In genomic region chr1:161113915-161114314, GRCh38 we compare ENCODE assay signal across 19 cellular contexts. TPM values are rescaled to one million over a fixed set of nuclear protein-coding genes. Genes with fewer than 3 reads are reported as not detected.
DNase-seq lines count a peak whose midpoint lies in the region; ATAC-seq and TF ChIP-seq lines count a peak whose summit lies in the region.
"Had no signal": no experiment of that assay in that cellular context is flagged by ENCODE, and none has a peak within 500 bp of the region (broad histone marks: within the 10 kb centered on the region; RNA-seq: fewer than 3 reads in every experiment).

No MANE protein-coding gene starts in this region.

- H4K20me1 ChIP-seq in Karpas-422 (ENCODE audit: insufficient read depth, low read depth, low read length) = peaks cover 20% of the 10 kb centered on the region

- H3K9me3 Mint-ChIP-seq in activated naive CD4-positive, alpha-beta T cell treated with anti-CD3 and anti-CD28 coated beads, Interleukin-2, amount 50 U/mL, for 24 hours = no peaks in the 10 kb centered on the region
- no peaks in the 10 kb centered on the region for H3K9me3 Mint-ChIP-seq in activated naive CD8-positive, alpha-beta T cell treated with anti-CD3 and anti-CD28 coated beads for 36 hours

- WGBS in psoas muscle, 3 donors = 85 to 90% (median 85%) methylated on average over 1 of the region's 1 CpG

- TF ChIP-seq CTCF in psoas muscle (IDR thresholded peaks at IDR 0.05) = no peak

- peak overlapping the region; percentile 6 for H3K4me2 ChIP-seq in Karpas-422 (ENCODE audit: low read depth, low read length, poor library complexity, severe bottlenecking)

- peak overlapping the region; percentile 7 for H3K27ac Mint-ChIP-seq in activated naive CD4-positive, alpha-beta T cell treated with anti-CD3 and anti-CD28 coated beads, Interleukin-2, amount 50 U/mL, for 24 hours
- H3K27ac Mint-ChIP-seq in activated naive CD8-positive, alpha-beta T cell treated with anti-CD3 and anti-CD28 coated beads for 36 hours = peak overlapping the region; percentile 54

- H3K4me3 ChIP-seq in Karpas-422 (ENCODE audit: low read length) (no peak overlapping the region), psoas muscle (no peak overlapping the region)
- H3K4me3 ChIP-seq: ascending aorta, gastrocnemius medialis, left lung, ovary, sigmoid colon, SK-N-MC had no signal

- H3K4me3 Mint-ChIP-seq in activated naive CD4-positive, alpha-beta T cell treated with anti-CD3 and anti-CD28 coated beads, Interleukin-2, amount 50 U/mL, for 24 hours = peak overlapping the region; percentile 31
- no peak overlapping the region for H3K4me3 Mint-ChIP-seq in activated naive CD8-positive, alpha-beta T cell treated with anti-CD3 and anti-CD28 coated beads for 36 hours

- no peak overlapping the region for H2AFZ ChIP-seq in Karpas-422 (ENCODE audit: low read length)

- H3K9me2 ChIP-seq in Karpas-422 (replicated peaks; ENCODE audit: insufficient read depth, low read length) = no peaks in the 10 kb centered on the region

- no peak overlapping the region for H3K27ac ChIP-seq in Karpas-422 (ENCODE audit: low read length)
- peak overlapping the region; percentile 7 for H3K27ac ChIP-seq in psoas muscle
- H3K27ac ChIP-seq: ascending aorta, left lung, ovary, sigmoid colon, SK-N-MC had no signal

- H3K9me3 ChIP-seq in Karpas-422 (ENCODE audit: low read length) (no peaks in the 10 kb centered on the region), psoas muscle (no peaks in the 10 kb centered on the region)
- H3K9me3 ChIP-seq: ascending aorta, gastrocnemius medialis, left lung, ovary, sigmoid colon had no signal

- H3K9ac ChIP-seq in Karpas-422 (ENCODE audit: low read length) = no peak overlapping the region

- DNase-seq in activated naive CD4-positive, alpha-beta T cell treated with anti-CD3 and anti-CD28 coated beads, Interleukin-2, amount 50 U/mL, for 16 hours = no peak
- DNase-seq in Karpas-422 (no peak), psoas muscle (no peak), SHP77 (lab: John Stamatoyannopoulos, UW) (no peak)
- DNase-seq in activated naive CD8-positive, alpha-beta T cell treated with anti-CD3 and anti-CD28 coated beads for 36 hours = no peak
- DNase-seq: activated CD4-positive, alpha-beta T cell treated with anti-CD3 and anti-CD28 coated beads for 4 hours; COR-L47; gastrocnemius medialis; left lung; NCI-H187 treated with DMSO at 0.1 percent for 48 hours; NCI-H524; ovary; sigmoid colon; substantia nigra had no signal

- intact Hi-C loops in psoas muscle (cut with DNase I) = no loop called here

- ATAC-seq in psoas muscle (no peak), GM21717 (IDR thresholded peaks at IDR 0.05; ENCODE audit: unreplicated experiment) (no peak), HG02642 (IDR thresholded peaks at IDR 0.05; ENCODE audit: poor library complexity, unreplicated experiment) (no peak)
- ATAC-seq: gastrocnemius medialis, left lung had no signal

- H3K4me1 Mint-ChIP-seq in activated naive CD4-positive, alpha-beta T cell treated with anti-CD3 and anti-CD28 coated beads, Interleukin-2, amount 50 U/mL, for 24 hours = peaks cover 67% of the 10 kb centered on the region
- peaks cover 54% of the 10 kb centered on the region for H3K4me1 Mint-ChIP-seq in activated naive CD8-positive, alpha-beta T cell treated with anti-CD3 and anti-CD28 coated beads for 36 hours

- H3K27me3 ChIP-seq in Karpas-422 (ENCODE audit: low read length) (no peaks in the 10 kb centered on the region), psoas muscle (ENCODE audit: insufficient read depth in 3 of 3, low read length in 2 of 3) (no peaks in the 10 kb centered on the region)
- H3K27me3 ChIP-seq: ascending aorta, gastrocnemius medialis, left lung, ovary, sigmoid colon had no signal

- peaks cover 16% of the 10 kb centered on the region for H3K36me3 Mint-ChIP-seq in activated naive CD4-positive, alpha-beta T cell treated with anti-CD3 and anti-CD28 coated beads, Interleukin-2, amount 50 U/mL, for 24 hours
- H3K36me3 Mint-ChIP-seq in activated naive CD8-positive, alpha-beta T cell treated with anti-CD3 and anti-CD28 coated beads for 36 hours = peaks cover 45% of the 10 kb centered on the region

- H3K36me3 ChIP-seq in Karpas-422 (ENCODE audit: insufficient read depth, low read length) (peaks cover 26% of the 10 kb centered on the region), psoas muscle (ENCODE audit: insufficient read depth in 1 of 2, low read depth in 1 of 2) (peaks cover 3 to 12% of the 10 kb centered on the region in 2 donors)
- H3K36me3 ChIP-seq: ascending aorta, gastrocnemius medialis, ovary had no signal

- H3K27me3 Mint-ChIP-seq in activated naive CD4-positive, alpha-beta T cell treated with anti-CD3 and anti-CD28 coated beads, Interleukin-2, amount 50 U/mL, for 24 hours = no peaks in the 10 kb centered on the region
- H3K27me3 Mint-ChIP-seq in activated naive CD8-positive, alpha-beta T cell treated with anti-CD3 and anti-CD28 coated beads for 36 hours = no peaks in the 10 kb centered on the region

- peaks cover 56% of the 10 kb centered on the region for H3K4me1 ChIP-seq in Karpas-422 (ENCODE audit: low read length)
- peaks cover 52% of the 10 kb centered on the region for H3K4me1 ChIP-seq in psoas muscle

- H3K79me2 ChIP-seq in Karpas-422 (ENCODE audit: low read length) = peaks cover 100% of the 10 kb centered on the region

RNA-seq across cellular contexts. Expression of gene PFDN2, which starts 3.9 kb away (rescaled TPM):
- total RNA-seq in Karpas-422 (2014; rRNA removed; shearing (Covaris generic); ENCODE audit: low replicate concordance) = 34.1 and 71.0 TPM in 2 replicates
- 100 to 1,000 TPM; 141 to 148 TPM for total RNA-seq in activated naive CD8-positive, alpha-beta T cell treated with anti-CD3 and anti-CD28 coated beads for 36 hours
- 100 to 1,000 TPM in 3 of 4 donors, 10 to 100 TPM in 1; 60.2 to 144 (median 124) TPM for total RNA-seq in psoas muscle
- 100 to 1,000 TPM; 191 to 759 (median 235) TPM for polyA plus RNA-seq in psoas muscle

RNA-seq across cellular contexts. Expression of gene NIT1, which starts 4.0 kb away (rescaled TPM):
- total RNA-seq in Karpas-422 (2014; rRNA removed; shearing (Covaris generic); ENCODE audit: low replicate concordance) = 41.5 and 44.0 TPM in 2 replicates
- 10 to 100 TPM; 34.3 to 39.3 TPM for total RNA-seq in activated naive CD8-positive, alpha-beta T cell treated with anti-CD3 and anti-CD28 coated beads for 36 hours
- 10 to 100 TPM; 20.1 to 43.8 (median 28.5) TPM for total RNA-seq in psoas muscle
- 10 to 100 TPM; 24.0 to 39.9 (median 30.7) TPM for polyA plus RNA-seq in psoas muscle

RNA-seq across cellular contexts. Expression of gene KLHDC9, which starts 15.8 kb away (rescaled TPM):
- 6.1 and 11.0 TPM in 2 replicates for total RNA-seq in Karpas-422 (2014; rRNA removed; shearing (Covaris generic); ENCODE audit: low replicate concordance)
- under 1 TPM; 0.33 to 0.46 TPM for total RNA-seq in activated naive CD8-positive, alpha-beta T cell treated with anti-CD3 and anti-CD28 coated beads for 36 hours
- 1 to 10 TPM; 1.4 to 5.9 (median 3.5) TPM for total RNA-seq in psoas muscle
- 1 to 10 TPM in 2 of 3 donors, under 1 TPM in 1; 0.34 to 2.7 (median 1.8) TPM for polyA plus RNA-seq in psoas muscle

RNA-seq across cellular contexts. Expression of gene DEDD, which starts 18.6 kb away (rescaled TPM):
- total RNA-seq in Karpas-422 (2014; rRNA removed; shearing (Covaris generic); ENCODE audit: low replicate concordance) = 24.2 and 25.6 TPM in 2 replicates
- total RNA-seq in activated naive CD8-positive, alpha-beta T cell treated with anti-CD3 and anti-CD28 coated beads for 36 hours = 10 to 100 TPM; 37.4 to 38.7 TPM
- total RNA-seq in psoas muscle = 10 to 100 TPM; 30.4 to 70.8 (median 51.5) TPM
- polyA plus RNA-seq in psoas muscle = 10 to 100 TPM; 45.8 to 65.4 (median 63.5) TPM

RNA-seq across cellular contexts. Expression of gene NECTIN4, which starts 24.6 kb away (rescaled TPM):
- not detected in 2 replicates for total RNA-seq in Karpas-422 (2014; rRNA removed; shearing (Covaris generic); ENCODE audit: low replicate concordance)
- total RNA-seq in activated naive CD8-positive, alpha-beta T cell treated with anti-CD3 and anti-CD28 coated beads for 36 hours = under 1 TPM; 0.12 to 0.16 TPM
- total RNA-seq in psoas muscle = not detected
- under 1 TPM in 2 of 3 donors, not detected in 1; 0.01 to 0.03 TPM for polyA plus RNA-seq in psoas muscle
- total RNA-seq: ascending aorta, gastrocnemius medialis, sigmoid colon had no signal
